ENCODE assay signal across 11 cellular contexts in genomic region chr2:237895544-237896506, GRCh38. TPM values are rescaled to one million over a fixed set of nuclear protein-coding genes. Genes with fewer than 3 reads are reported as not detected.
A peak's percentile ranks its signal among the peaks of the same experiment; 100 is the strongest.
DNase-seq lines count a peak whose midpoint lies in the region; ATAC-seq, FAIRE-seq and TF ChIP-seq lines count a peak whose summit lies in the region.
"Had no signal": no experiment of that assay in that cellular context is flagged by ENCODE, and none has a peak within 500 bp of the region (broad histone marks: within the 10 kb centered on the region; RNA-seq: fewer than 3 reads in every experiment).

No MANE protein-coding gene starts in this region.

- H3K9ac ChIP-seq in rectal smooth muscle tissue (ENCODE audit: low read length) = no peak overlapping the region

- no peaks in the 10 kb centered on the region for H3K9me3 ChIP-seq in RWPE2 (ENCODE audit: severe bottlenecking)
- H3K9me3 ChIP-seq: mucosa of descending colon had no signal

- ATAC-seq in RWPE2 (ENCODE audit: low read depth) (peak; percentile 76), HG03565 (IDR thresholded peaks at IDR 0.05; ENCODE audit: unreplicated experiment) (no peak), GM19467 (IDR thresholded peaks at IDR 0.05; ENCODE audit: unreplicated experiment) (no peak)
- ATAC-seq: mucosa of descending colon had no signal

- FAIRE-seq in H54 (lab: Jason Lieb, UNC) = peak; percentile 20

- DNase-seq in H54 (ENCODE audit: insufficient read length, low spot score) (peak; percentile 84), RWPE2 (ENCODE audit: low spot score) (peak; percentile 50), cardiac septum (ENCODE audit: low spot score) (peak; percentile 89), GM20000 (ENCODE audit: low spot score) (no peak), NCI-H748 treated with DMSO at 0.1 percent for 48 hours (lab: John Stamatoyannopoulos, UW) (no peak)
- DNase-seq: HFFc6, NCI-H1436 had no signal

- H3K4me3 ChIP-seq in RWPE2 (ENCODE audit: severe bottlenecking) (no peak overlapping the region), rectal smooth muscle tissue (ENCODE audit: low read length) (no peak overlapping the region)
- H3K4me3 ChIP-seq: mucosa of descending colon had no signal

- no peak for TF ChIP-seq POLR2A in H54 (IDR thresholded peaks at IDR 0.05; ENCODE audit: low read depth, low read length)

- no peaks in the 10 kb centered on the region for H3K36me3 ChIP-seq in RWPE2 (ENCODE audit: low read depth)
- no peaks in the 10 kb centered on the region for H3K36me3 ChIP-seq in rectal smooth muscle tissue (ENCODE audit: control insufficient read depth, insufficient read depth, low read length)

- intact Hi-C loops in cardiac septum (cut with DNase I) = loop anchor here (1.0 kb wide), 1 partner anchor 10 kb away; no protein-coding TSS in a partner anchor

- H3K4me1 ChIP-seq in RWPE2 (ENCODE audit: insufficient read depth, poor library complexity, severe bottlenecking) (peaks cover 11% of the 10 kb centered on the region), rectal smooth muscle tissue (ENCODE audit: control insufficient read depth, insufficient read depth, low read length) (peaks cover 48% of the 10 kb centered on the region)

- H3K27me3 ChIP-seq in RWPE2 (ENCODE audit: insufficient read depth, poor library complexity, severe bottlenecking) (no peaks in the 10 kb centered on the region), rectal smooth muscle tissue (ENCODE audit: control insufficient read depth, insufficient read depth, low read length) (no peaks in the 10 kb centered on the region)

- TF ChIP-seq CTCF in RWPE2 (IDR thresholded peaks at IDR 0.05; ENCODE audit: poor library complexity, severe bottlenecking) (no peak), GM20000 (IDR thresholded peaks at IDR 0.05; ENCODE audit: extremely low read depth, missing control alignments) (no peak)

- no peak overlapping the region for H3K27ac ChIP-seq in RWPE2 (ENCODE audit: poor library complexity, severe bottlenecking)
- peak overlapping the region; percentile 91 for H3K27ac ChIP-seq in rectal smooth muscle tissue (ENCODE audit: low read depth, low read length)

RNA-seq across cellular contexts. Expression of gene RAMP1, which starts 36.4 kb away (rescaled TPM):
- total RNA-seq in cardiac septum = 253 TPM

Comparison
In these comparisons a context has a peak if more than half of its experiments do, and no peak if none do; other contexts are left out.
1. DNase-seq: peak in H54 (single experiment), RWPE2 (single experiment) and cardiac septum (single experiment); none in GM20000 (single experiment) and NCI-H748 treated with DMSO at 0.1 percent for 48 hours (single experiment).